9 cellular contexts compared by ENCODE assay signal in the genomic region with DNA sequence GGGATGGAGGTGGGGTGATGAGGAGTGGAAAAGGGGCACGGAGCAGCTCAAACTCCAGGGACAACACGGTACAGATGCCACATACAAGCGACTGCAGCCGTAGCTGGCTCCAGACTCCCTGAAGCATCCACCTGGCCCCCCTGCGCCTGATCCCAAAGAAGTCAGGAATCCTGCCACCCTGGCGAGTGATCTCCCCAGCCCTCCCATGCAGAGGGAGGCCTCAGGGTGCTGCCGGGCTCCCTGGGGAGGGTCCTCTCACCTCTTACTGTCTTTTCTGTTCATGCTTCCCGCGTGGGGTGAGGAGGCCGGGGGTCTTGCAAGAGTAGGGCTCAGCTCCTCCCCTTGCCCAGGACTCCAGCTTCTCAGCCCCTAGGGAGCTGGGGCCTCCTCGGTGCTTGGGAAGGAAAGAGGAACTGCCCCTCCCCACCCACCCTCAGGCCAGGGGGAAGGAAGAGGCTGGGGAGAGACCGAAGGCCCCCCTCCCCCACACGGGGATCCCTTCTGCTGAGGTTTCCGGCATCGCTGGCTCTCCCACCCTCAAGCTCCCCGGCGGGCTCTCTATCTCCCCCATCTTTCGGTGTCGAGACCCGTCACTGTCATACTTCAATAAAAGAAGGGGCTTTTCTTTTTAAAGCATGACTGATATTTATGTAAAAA. TPM values are rescaled to one million over a fixed set of nuclear protein-coding genes. Genes with fewer than 3 reads are reported as not detected.
DNase-seq lines count a peak whose midpoint lies in the region; ATAC-seq, FAIRE-seq and TF ChIP-seq lines count a peak whose summit lies in the region.
"Had no signal": no experiment of that assay in that cellular context is flagged by ENCODE, and none has a peak within 500 bp of the region (broad histone marks: within the 10 kb centered on the region; RNA-seq: fewer than 3 reads in every experiment).

Gene RASGRP4, minus strand, starts transcription at position 410 of the 657 bp plus-strand sequence. Its CDS starts 128 bp downstream, at position 282.

- no peaks in the 10 kb centered on the region for H3K36me3 Mint-ChIP-seq in T-helper 17 cell (ENCODE audit: low read depth)

- DNase-seq in GM12891 (ENCODE audit: insufficient read length, low spot score) (peak; percentile 70), T-helper 17 cell (peak; percentile 27 to 52 (median 50)), germinal center (ENCODE audit: low spot score) (peak; percentile 32), kidney tubule cell (ENCODE audit: low spot score) (no peak), HuH-7.5 (ENCODE audit: low spot score) (no peak), WERI-Rb-1 (no peak)
- DNase-seq in stimulated activated CD4-positive, alpha-beta T cell treated with anti-CD3 and anti-CD28 coated beads, Interleukin-12 subunit alpha, Interleukin-12 subunit beta, amount 100 ng/mL, for 4 hours: peak; percentile 49
- DNase-seq: NCI-H2171 treated with DMSO at 0.1 percent for 48 hours had no signal

- peak within 1 kb of the TSS; percentile 75 for H3K4me3 Mint-ChIP-seq in T-helper 17 cell

- H3K4me3 ChIP-seq in WERI-Rb-1 (ENCODE audit: low read depth, low read length): no peak within 1 kb of the TSS

- TF ChIP-seq CTCF in WERI-Rb-1 (IDR thresholded peaks at IDR 0.05; ENCODE audit: low read depth, low read length): no peak

- H3K27me3 Mint-ChIP-seq in T-helper 17 cell: peaks cover 10% of the 10 kb centered on the region

- H3K9me3 ChIP-seq in T-helper 17 cell (ENCODE audit: control insufficient read depth, low read length, poor library complexity, severe bottlenecking) (no peaks in the 10 kb centered on the region), WERI-Rb-1 (ENCODE audit: severe bottlenecking) (no peaks in the 10 kb centered on the region)

- H3K27ac Mint-ChIP-seq in T-helper 17 cell: peak within 1 kb of the TSS; percentile 77

- H3K27ac ChIP-seq in WERI-Rb-1: no peak within 1 kb of the TSS

- TF ChIP-seq POLR2A in GM12891 (IDR thresholded peaks at IDR 0.05; ENCODE audit: low read depth, low read length): no peak

- no peak for FAIRE-seq in GM12891 (lab: Jason Lieb, UNC)

- ATAC-seq in T-helper 17 cell: peak; percentile 71
- no peak for ATAC-seq in HG03469 (IDR thresholded peaks at IDR 0.05; ENCODE audit: unreplicated experiment)

- peaks cover 16% of the 10 kb centered on the region for H3K4me1 Mint-ChIP-seq in T-helper 17 cell

- H3K27me3 ChIP-seq in WERI-Rb-1 (ENCODE audit: insufficient read depth, low read depth, severe bottlenecking): no peaks in the 10 kb centered on the region

- no peaks in the 10 kb centered on the region for H3K36me3 ChIP-seq in WERI-Rb-1

TF ChIP-seq in GM12891, 5 proteins besides CTCF, POLR2A, EP300 and RAD21:
- peak; percentile 78 for TF ChIP-seq SPI1 (IDR thresholded peaks at IDR 0.05; ENCODE audit: low read depth, low read length)
- no peak for TF ChIP-seq PAX5 (IDR thresholded peaks at IDR 0.05; ENCODE audit: insufficient read depth, low read length, severe bottlenecking)

RNA-seq across cellular contexts. Expression of gene RASGRP4, which starts in this region (rescaled TPM):
- polyA plus RNA-seq in GM12891 (2012; ENCODE audit: low read depth, missing spikeins): 4.2 TPM
- 1 to 10 TPM; 1.6 to 2.8 TPM for total RNA-seq in T-helper 17 cell

Comparison
In these comparisons a context has a peak if more than half of its experiments do, and no peak if none do; other contexts are left out.
1. DNase-seq: peak in GM12891 (single experiment), T-helper 17 cell (3 of 3), germinal center (single experiment) and stimulated activated CD4-positive, alpha-beta T cell treated with anti-CD3 and anti-CD28 coated beads, Interleukin-12 subunit alpha, Interleukin-12 subunit beta, amount 100 ng/mL, for 4 hours (single experiment); none in kidney tubule cell (single experiment), HuH-7.5 (single experiment) and WERI-Rb-1 (single experiment).